In genomic region chr5:179907570-179908324, GRCh38 we compare ENCODE assay signal across 8 cellular contexts. TPM values are rescaled to one million over a fixed set of nuclear protein-coding genes. Genes with fewer than 3 reads are reported as not detected.
DNase-seq lines count a peak whose midpoint lies in the region; ATAC-seq and TF ChIP-seq lines count a peak whose summit lies in the region.

TSS of gene TBC1D9B (minus strand) at chr5:179907897. CDS start at chr5:179907821, 76 bp downstream.

- TF ChIP-seq CTCF in cardiac muscle cell (IDR thresholded peaks at IDR 0.05; ENCODE audit: low read depth, low read length), result peak; percentile 15
- peak; percentile 19 to 94 (median 72) for TF ChIP-seq CTCF in tibial nerve (IDR thresholded peaks at IDR 0.05)

- no peak for TF ChIP-seq POLR2A in tibial nerve (IDR thresholded peaks at IDR 0.05)

- H3K4me3 ChIP-seq in cardiac muscle cell, result peak within 1 kb of the TSS; percentile 70
- H3K4me3 ChIP-seq in tibial nerve, result peak within 1 kb of the TSS; percentile 53 to 77 (median 61)

- 0 to 1% methylated on average over 12 to 30 of the region's 102 CpGs for WGBS in tibial nerve, 2 donors

- no peaks in the 10 kb centered on the region for H3K9me3 ChIP-seq in cardiac muscle cell (ENCODE audit: low read depth)
- H3K9me3 ChIP-seq in tibial nerve, result no peaks in the 10 kb centered on the region

- H3K4me1 ChIP-seq in cardiac muscle cell (ENCODE audit: low read depth) (peaks cover 7% of the 10 kb centered on the region), tibial nerve (peaks cover 0 to 29% (median 14%) of the 10 kb centered on the region in 4 donors)

- H3K27ac ChIP-seq in cardiac muscle cell (no peak within 1 kb of the TSS), tibial nerve (peak within 1 kb of the TSS; percentile 58 to 89 (median 86))

- TF ChIP-seq EP300 in tibial nerve (IDR thresholded peaks at IDR 0.05), result peak in 1 of 2 donors; percentile 30

- H3K4me3 Mint-ChIP-seq in activated naive CD8-positive, alpha-beta T cell treated with anti-CD3 and anti-CD28 coated beads, Interleukin-2, amount 50 U/mL, for 24 hours, result peak within 1 kb of the TSS; percentile 86

- H3K4me1 Mint-ChIP-seq in activated naive CD8-positive, alpha-beta T cell treated with anti-CD3 and anti-CD28 coated beads, Interleukin-2, amount 50 U/mL, for 24 hours, result peaks cover 20% of the 10 kb centered on the region

- H3K36me3 ChIP-seq in cardiac muscle cell (no peaks in the 10 kb centered on the region), tibial nerve (peaks cover 0 to 20% (median 0%) of the 10 kb centered on the region in 3 donors)

- peak; percentile 73 for DNase-seq in EH (ENCODE audit: low read depth)
- DNase-seq in HuH-7 (ENCODE audit: low spot score), result peak; percentile 77
- DNase-seq in SW480 (ENCODE audit: low spot score), result peak; percentile 63
- DNase-seq in activated naive CD8-positive, alpha-beta T cell treated with anti-CD3 and anti-CD28 coated beads, Interleukin-2, amount 50 U/mL, for 24 hours, result peak; percentile 69
- peak; percentile 83 to 84 for DNase-seq in cardiac muscle cell (ENCODE audit: low read depth in 1 of 2, low spot score in 1 of 2)
- DNase-seq in pons (ENCODE audit: low spot score), result peak; percentile 37
- peak in 1 of 2 donors; percentile 31 for DNase-seq in tibial nerve (ENCODE audit: low spot score in 2 of 2)

- H3K9me3 Mint-ChIP-seq in activated naive CD8-positive, alpha-beta T cell treated with anti-CD3 and anti-CD28 coated beads, Interleukin-2, amount 50 U/mL, for 24 hours, result no peaks in the 10 kb centered on the region

- ATAC-seq in GM21447 (IDR thresholded peaks at IDR 0.05; ENCODE audit: unreplicated experiment), result peak; percentile 77
- peak; percentile 88 for ATAC-seq in activated naive CD8-positive, alpha-beta T cell treated with anti-CD3 and anti-CD28 coated beads, Interleukin-2, amount 50 U/mL, for 24 hours

- peak within 1 kb of the TSS; percentile 79 for H3K27ac Mint-ChIP-seq in activated naive CD8-positive, alpha-beta T cell treated with anti-CD3 and anti-CD28 coated beads, Interleukin-2, amount 50 U/mL, for 24 hours

- H3K27me3 Mint-ChIP-seq in activated naive CD8-positive, alpha-beta T cell treated with anti-CD3 and anti-CD28 coated beads, Interleukin-2, amount 50 U/mL, for 24 hours, result no peaks in the 10 kb centered on the region

- peaks cover 12% of the 10 kb centered on the region for H3K36me3 Mint-ChIP-seq in activated naive CD8-positive, alpha-beta T cell treated with anti-CD3 and anti-CD28 coated beads, Interleukin-2, amount 50 U/mL, for 24 hours (ENCODE audit: low read depth)

- H3K27me3 ChIP-seq in cardiac muscle cell (no peaks in the 10 kb centered on the region), tibial nerve (no peaks in the 10 kb centered on the region)

RNA-seq across cellular contexts. Expression of gene TBC1D9B, which starts in this region (rescaled TPM):
- 72.2 and 113 TPM in 2 replicates for total RNA-seq in cardiac muscle cell
- 63.6 and 64.5 TPM in 2 replicates for polyA plus RNA-seq in cardiac muscle cell
- total RNA-seq in tibial nerve, result 100 to 1,000 TPM; 115 to 210 (median 168) TPM
